Comparison of ENCODE assay signal across 15 cellular contexts in the genomic region with DNA sequence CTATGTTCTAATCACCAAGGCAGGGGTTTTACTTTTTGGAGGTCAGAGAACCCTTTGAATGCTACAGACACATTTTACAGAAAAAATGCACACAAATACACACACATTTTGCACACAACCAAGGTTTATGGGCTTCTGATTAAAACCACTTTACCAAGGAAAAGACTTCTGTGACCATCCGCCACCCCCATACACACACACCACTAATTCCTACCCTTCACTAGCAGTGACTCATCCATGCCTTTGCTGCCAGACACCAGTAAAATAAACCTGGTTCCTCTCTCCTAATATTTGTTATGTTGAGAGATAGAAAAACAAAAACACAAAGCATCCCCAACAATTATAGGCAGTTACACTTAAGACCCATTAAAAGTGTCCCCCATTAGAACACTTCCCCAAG. TPM values are rescaled to one million over a fixed set of nuclear protein-coding genes. Genes with fewer than 3 reads are reported as not detected.
DNase-seq lines count a peak whose midpoint lies in the region; ATAC-seq, FAIRE-seq and TF ChIP-seq lines count a peak whose summit lies in the region.
"Had no signal": no experiment of that assay in that cellular context is flagged by ENCODE, and none has a peak within 500 bp of the region (broad histone marks: within the 10 kb centered on the region; RNA-seq: fewer than 3 reads in every experiment).

No MANE protein-coding gene starts in this region.

- peaks cover 13% of the 10 kb centered on the region for H3K4me1 ChIP-seq in skeletal muscle satellite cell (ENCODE audit: control insufficient read depth, insufficient read depth, low read length)
- peaks cover 2% of the 10 kb centered on the region in 2 donors for H3K4me1 ChIP-seq in small intestine (ENCODE audit: control insufficient read depth in 2 of 2, insufficient read depth in 1 of 2, low read depth in 1 of 2, low read length in 1 of 2)
- H3K4me1 ChIP-seq: left lung, transverse colon had no signal

- H3K27me3 ChIP-seq in skeletal muscle satellite cell (ENCODE audit: control insufficient read depth, insufficient read depth, low read length) (no peaks in the 10 kb centered on the region), small intestine (ENCODE audit: control insufficient read depth in 2 of 2, insufficient read depth in 2 of 2, low read length in 2 of 2) (peaks cover 0 to 3% of the 10 kb centered on the region in 2 donors)
- H3K27me3 ChIP-seq: left lung, transverse colon had no signal

- POLR2A ChIA-PET in activated CD4-positive, alpha-beta T cell treated with anti-CD3 and anti-CD28 coated beads for 36 hours (lab: Charles Lee) = no interaction called here

- H3K9ac ChIP-seq in skeletal muscle satellite cell (ENCODE audit: low read depth, low read length) = no peak overlapping the region
- H3K9ac ChIP-seq: KMS-11 had no signal

- 85 to 94% (median 86%) methylated on average over 1 of the region's 1 CpG for whole genome bisulfite sequencing in small intestine, 3 donors

- no peak overlapping the region for H3K27ac ChIP-seq in small intestine (ENCODE audit: low read depth in 1 of 2, low read length in 1 of 2)
- H3K27ac ChIP-seq: KMS-11, left lung, transverse colon had no signal

- CTCF ChIA-PET in activated CD4-positive, alpha-beta T cell treated with anti-CD3 and anti-CD28 coated beads for 36 hours (lab: Charles Lee) = interaction anchor here (0.6 to 10.4 kb wide), 3 partner anchors 11 to 82 kb away, joined by 3 to 91 read pairs (median 3); no protein-coding TSS in a partner anchor

- H3K9me3 Mint-ChIP-seq in activated CD4-positive, alpha-beta T cell treated with anti-CD3 and anti-CD28 coated beads for 36 hours (ENCODE audit: low read depth) = no peaks in the 10 kb centered on the region

- H3K36me3 Mint-ChIP-seq in activated CD4-positive, alpha-beta T cell treated with anti-CD3 and anti-CD28 coated beads for 36 hours (ENCODE audit: low read depth) = no peaks in the 10 kb centered on the region

- peak; percentile 77 for ATAC-seq in activated CD4-positive, alpha-beta T cell treated with anti-CD3 and anti-CD28 coated beads for 36 hours
- ATAC-seq in sciatic nerve = no peak
- no peak for ATAC-seq in HG02981 (IDR thresholded peaks at IDR 0.05; ENCODE audit: unreplicated experiment)
- ATAC-seq: left lung had no signal

- H3K4me1 Mint-ChIP-seq in activated CD4-positive, alpha-beta T cell treated with anti-CD3 and anti-CD28 coated beads for 36 hours = peaks cover 5% of the 10 kb centered on the region

- H3K4me3 Mint-ChIP-seq in activated CD4-positive, alpha-beta T cell treated with anti-CD3 and anti-CD28 coated beads for 36 hours = no peak overlapping the region

- DNase-seq in activated CD4-positive, alpha-beta T cell treated with anti-CD3 and anti-CD28 coated beads for 36 hours = peak; percentile 25
- DNase-seq in activated CD4-positive, alpha-beta T cell treated with anti-CD3 and anti-CD28 coated beads, Interleukin-2, amount 50 U/mL, for 4 hours = no peak
- DNase-seq in RKO (ENCODE audit: low spot score) = peak; percentile 12
- DNase-seq in epithelial cell of esophagus (ENCODE audit: low read depth) = peak; percentile 54
- no peak for DNase-seq in small intestine
- DNase-seq in sciatic nerve (ENCODE audit: low spot score) = no peak
- DNase-seq: activated T-cell treated with anti-CD3 and anti-CD28 coated beads, Interleukin-2, amount 50 U/mL, for 1 hour; anterior cingulate cortex; effector CD4-positive, alpha-beta T cell; left lung; RPMI8226; transverse colon had no signal

- no peak overlapping the region for H3K4me3 ChIP-seq in epithelial cell of esophagus (ENCODE audit: low read length)
- no peak overlapping the region for H3K4me3 ChIP-seq in skeletal muscle satellite cell (ENCODE audit: low read length)
- no peak overlapping the region for H3K4me3 ChIP-seq in small intestine (ENCODE audit: low read depth in 1 of 2, low read length in 2 of 2)
- H3K4me3 ChIP-seq: left lung, transverse colon had no signal

- no peak for FAIRE-seq in small intestine (lab: Jason Lieb, UNC)

- no peaks in the 10 kb centered on the region for H3K36me3 ChIP-seq in skeletal muscle satellite cell (ENCODE audit: insufficient read depth, low read length)
- no peaks in the 10 kb centered on the region for H3K36me3 ChIP-seq in small intestine (ENCODE audit: control insufficient read depth in 2 of 2, insufficient read depth in 2 of 2, low read length in 2 of 2)
- H3K36me3 ChIP-seq: left lung, transverse colon had no signal

- H3K9me3 ChIP-seq in skeletal muscle satellite cell (replicated peaks; ENCODE audit: low read length) (no peaks in the 10 kb centered on the region), small intestine (ENCODE audit: control insufficient read depth, low read depth) (no peaks in the 10 kb centered on the region)
- H3K9me3 ChIP-seq: left lung, transverse colon had no signal

- TF ChIP-seq CTCF in epithelial cell of esophagus (IDR thresholded peaks at IDR 0.05; ENCODE audit: insufficient read depth, low read depth, low read length, missing control alignments) = no peak

- peaks cover 6% of the 10 kb centered on the region for H3K27me3 Mint-ChIP-seq in activated CD4-positive, alpha-beta T cell treated with anti-CD3 and anti-CD28 coated beads for 36 hours

- no peak overlapping the region for H3K27ac Mint-ChIP-seq in activated CD4-positive, alpha-beta T cell treated with anti-CD3 and anti-CD28 coated beads for 36 hours

- intact Hi-C loops in activated CD4-positive, alpha-beta T cell treated with anti-CD3 and anti-CD28 coated beads for 36 hours (cut with DNase I, micrococcal nuclease) = no loop called here
- intact Hi-C loops in sciatic nerve (cut with DNase I) = loop anchor here (10.0 kb wide), 1 partner anchor 244 kb away; no protein-coding TSS in a partner anchor

- peak overlapping the region; percentile 56 for H3K4me2 ChIP-seq in skeletal muscle satellite cell (ENCODE audit: low read length)
- H3K4me2 ChIP-seq: KMS-11 had no signal

RNA-seq across cellular contexts. Expression of a gene that starts 12.9 kb away (rescaled TPM):
- total RNA-seq in activated CD4-positive, alpha-beta T cell treated with anti-CD3 and anti-CD28 coated beads for 36 hours = 1 to 10 TPM; 4.3 to 4.7 TPM
- 5.1 and 5.5 TPM in 2 replicates for total RNA-seq in skeletal muscle satellite cell (2012; rRNA removed)
- polyA plus RNA-seq in small intestine = 1 to 10 TPM; 1.1 to 4.0 (median 1.4) TPM
- total RNA-seq in sciatic nerve = 5.9 TPM

RNA-seq across cellular contexts. Expression of a gene that starts 51.1 kb away (rescaled TPM):
- total RNA-seq in activated CD4-positive, alpha-beta T cell treated with anti-CD3 and anti-CD28 coated beads for 36 hours = under 1 TPM; 0.11 TPM
- total RNA-seq in skeletal muscle satellite cell (2012; rRNA removed) = not detected in 2 replicates
- under 1 TPM in 1 of 3 donors, not detected in 2; 0.25 TPM for polyA plus RNA-seq in small intestine
- 23.7 TPM for total RNA-seq in sciatic nerve
- total RNA-seq: transverse colon had no signal

Comparison
In these comparisons a context has a peak if more than half of its experiments do, and no peak if none do; other contexts are left out.
1. DNase-seq: peak in activated CD4-positive, alpha-beta T cell treated with anti-CD3 and anti-CD28 coated beads for 36 hours (single experiment), RKO (single experiment) and epithelial cell of esophagus (single experiment); none in activated CD4-positive, alpha-beta T cell treated with anti-CD3 and anti-CD28 coated beads, Interleukin-2, amount 50 U/mL, for 4 hours (0 of 2), small intestine (single experiment) and sciatic nerve (single experiment).
2. RNA of a gene that starts 51.1 kb away (total RNA-seq): 23.7 TPM in sciatic nerve (single experiment); 0.11 TPM in activated CD4-positive, alpha-beta T cell treated with anti-CD3 and anti-CD28 coated beads for 36 hours; every median in the first group is over 10 times any median in the second.